In the genomic region with DNA sequence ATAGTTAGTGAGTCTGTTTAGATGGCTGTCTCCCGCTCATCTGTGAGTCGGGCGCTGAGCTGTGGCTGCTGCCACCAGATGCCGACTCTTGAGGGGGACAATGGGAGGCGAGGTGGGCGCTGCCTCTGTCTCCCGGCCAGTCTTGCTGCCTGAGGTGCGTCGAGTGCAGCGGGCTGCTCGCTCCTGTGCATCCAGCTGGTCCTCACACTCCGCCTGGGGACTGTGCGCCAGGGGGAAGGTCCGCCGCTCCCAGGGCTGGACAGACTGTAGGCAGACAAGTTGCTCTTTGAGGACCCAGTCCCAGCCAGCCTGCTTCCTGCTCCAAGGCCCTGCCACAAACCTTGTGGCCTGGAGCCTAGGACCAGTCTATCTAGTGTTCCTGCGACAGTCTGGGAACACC, we compare ENCODE assay signal across 18 cellular contexts. TPM values are rescaled to one million over a fixed set of nuclear protein-coding genes. Genes with fewer than 3 reads are reported as not detected.
"Had no signal": no experiment of that assay in that cellular context is flagged by ENCODE, and none has a peak within 500 bp of the region (broad histone marks: within the 10 kb centered on the region; RNA-seq: fewer than 3 reads in every experiment).

No MANE protein-coding gene starts in this region.

- ATAC-seq: activated CD4-positive, CD25-positive, alpha-beta regulatory T cell treated with anti-CD3 and anti-CD28 coated beads, Interleukin-2, amount 50 U/mL, for 24 hours; natural killer cell; stimulated activated naive CD8-positive, alpha-beta T cell treated with anti-CD3 and anti-CD28 coated beads, Interleukin-15, Interleukin-2, amounts not matched to agents 100 U/mL and 50 U/mL, for 24 hours had no signal

- H3K27ac Mint-ChIP-seq: activated T-helper 2 cell treated with anti-CD3 and anti-CD28 coated beads, Interferon-gamma antibody, Interleukin-2, Interleukin-4, amounts not matched to agents 10 μg/mL and 5 μg/mL and 100 μg/mL, durations not matched to agents 14 hours and 24 hours and 36 hours; T-helper 1 cell treated with Interleukin-12 subunit alpha and Interleukin-12 subunit beta and Interleukin-4 antibody, amounts not matched to agents 30 μg/mL and 1 μg/mL, for 36 hours had no signal

- H3K4me3 Mint-ChIP-seq: natural killer cell; T-helper 1 cell treated with Interleukin-12 subunit alpha and Interleukin-12 subunit beta and Interleukin-4 antibody, amounts not matched to agents 30 μg/mL and 1 μg/mL, for 36 hours had no signal

- H3K9me3 Mint-ChIP-seq: activated T-helper 2 cell treated with anti-CD3 and anti-CD28 coated beads, Interferon-gamma antibody, Interleukin-2, Interleukin-4, amounts not matched to agents 10 μg/mL and 5 μg/mL and 100 μg/mL, durations not matched to agents 14 hours and 24 hours and 36 hours; natural killer cell; T-helper 1 cell treated with Interleukin-12 subunit alpha and Interleukin-12 subunit beta and Interleukin-4 antibody, amounts not matched to agents 30 μg/mL and 1 μg/mL, for 36 hours had no signal

- DNase-seq: activated naive CD4-positive, alpha-beta T cell treated with Interleukin-2 at 50 U/mL for 16 hours; activated T-cell treated with anti-CD3 and anti-CD28 coated beads for 4 hours; aorta; dermis blood vessel endothelial cell; effector memory CD4-positive, alpha-beta T cell; foreskin fibroblast; mesendoderm; natural killer cell; stimulated activated naive CD8-positive, alpha-beta T cell treated with anti-CD3 and anti-CD28 coated beads, Interleukin-15, Interleukin-2, amounts not matched to agents 100 U/mL and 50 U/mL, for 24 hours; uterus had no signal

RNA-seq across cellular contexts. Expression of a gene that starts 32.4 kb away (rescaled TPM):
- total RNA-seq: activated T-helper 2 cell treated with anti-CD3 and anti-CD28 coated beads, Interferon-gamma antibody, Interleukin-2, Interleukin-4, amounts not matched to agents 10 μg/mL and 5 μg/mL and 100 μg/mL, durations not matched to agents 14 hours and 24 hours and 36 hours; aorta; bronchial epithelial cell; chondrocyte; dermis blood vessel endothelial cell; hepatocyte; lower leg skin; natural killer cell; tibial nerve; uterus had no signal
- polyA plus RNA-seq: aorta, hepatocyte had no signal
